In the genomic region with DNA sequence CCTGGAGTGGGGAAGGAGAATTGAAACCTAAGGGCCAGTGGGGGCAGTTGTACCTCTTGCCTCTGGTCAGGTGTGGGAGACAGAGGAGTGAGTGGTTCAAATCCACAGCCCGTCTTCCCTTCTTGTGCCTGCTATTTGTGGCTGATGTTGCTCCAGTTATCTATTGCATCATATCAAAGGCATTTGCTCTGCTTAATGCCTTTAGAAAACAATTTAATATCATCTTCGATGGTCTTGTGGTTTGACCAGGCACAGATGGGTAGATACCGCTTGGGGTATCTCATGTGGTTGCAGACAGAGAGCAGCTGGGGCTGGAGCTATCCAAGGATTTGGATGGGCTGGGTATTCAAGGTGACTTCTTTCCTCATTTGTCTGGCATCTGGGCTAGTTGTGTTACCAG, we compare ENCODE assay signal across 25 cellular contexts.
"Had no signal": no experiment of that assay in that cellular context is flagged by ENCODE, and none has a peak within 500 bp of the region (broad histone marks: within the 10 kb centered on the region; RNA-seq: fewer than 3 reads in every experiment).

No MANE protein-coding gene starts in this region.

- ATAC-seq: esophagus mucosa; gastrocnemius medialis; left lobe of liver; mucosa of descending colon; naive thymus-derived CD4-positive, alpha-beta T cell; stimulated activated effector memory CD8-positive, alpha-beta T cell treated with anti-CD3 and anti-CD28 coated beads, Interleukin-12 subunit alpha, Interleukin-12 subunit beta, amount 100 ng/mL, for 72 hours had no signal

- H3K4me1 ChIP-seq: gastrocnemius medialis, neural progenitor cell, prostate gland, right atrium auricular region, sigmoid colon, stomach, thyroid gland had no signal

- H3K27me3 ChIP-seq: dorsolateral prefrontal cortex, gastrocnemius medialis, neural progenitor cell, right atrium auricular region, sigmoid colon, thyroid gland had no signal

- H2AFZ ChIP-seq: neural progenitor cell had no signal

- H3K9ac ChIP-seq: neural progenitor cell had no signal

- H3K9me3 ChIP-seq: gastrocnemius medialis, mucosa of descending colon, prostate gland, right atrium auricular region, sigmoid colon, thyroid gland had no signal

- H3K27ac ChIP-seq: dorsolateral prefrontal cortex, epithelial cell of prostate, gastrocnemius medialis, neural progenitor cell, prostate gland, right atrium auricular region, sigmoid colon, skin epidermis, stomach, thyroid gland had no signal

- H3K36me3 ChIP-seq: gastrocnemius medialis, neural progenitor cell, prostate gland, right atrium auricular region, sigmoid colon, stomach, thyroid gland had no signal

- H3K4me2 ChIP-seq: neural progenitor cell had no signal

- DNase-seq: dorsolateral prefrontal cortex; effector CD4-positive, alpha-beta T cell; endodermal cell; foreskin fibroblast; gastrocnemius medialis; head of caudate nucleus; mesenchymal stem cell; mucosa of descending colon; naive thymus-derived CD4-positive, alpha-beta T cell; sigmoid colon; stimulated activated CD4-positive, alpha-beta T cell treated with anti-CD3 and anti-CD28 coated beads, Interleukin-15, amount 100 ng/mL, for 24 hours; stimulated activated CD4-positive, alpha-beta T cell treated with anti-CD3 and anti-CD28 coated beads, Interleukin-4, amount 100 ng/mL, for 1 hour; stimulated activated naive CD4-positive, alpha-beta T cell treated with Interleukin-2 at 50 U/mL for 16 hours; stomach; thyroid gland had no signal

- FAIRE-seq: colon, keratinocyte had no signal

- H3K4me3 ChIP-seq: dorsolateral prefrontal cortex, gastrocnemius medialis, mucosa of descending colon, neural progenitor cell, prostate gland, right atrium auricular region, sigmoid colon, skin epidermis, stomach, thyroid gland had no signal
